35 cellular contexts compared by ENCODE assay signal in the genomic region with DNA sequence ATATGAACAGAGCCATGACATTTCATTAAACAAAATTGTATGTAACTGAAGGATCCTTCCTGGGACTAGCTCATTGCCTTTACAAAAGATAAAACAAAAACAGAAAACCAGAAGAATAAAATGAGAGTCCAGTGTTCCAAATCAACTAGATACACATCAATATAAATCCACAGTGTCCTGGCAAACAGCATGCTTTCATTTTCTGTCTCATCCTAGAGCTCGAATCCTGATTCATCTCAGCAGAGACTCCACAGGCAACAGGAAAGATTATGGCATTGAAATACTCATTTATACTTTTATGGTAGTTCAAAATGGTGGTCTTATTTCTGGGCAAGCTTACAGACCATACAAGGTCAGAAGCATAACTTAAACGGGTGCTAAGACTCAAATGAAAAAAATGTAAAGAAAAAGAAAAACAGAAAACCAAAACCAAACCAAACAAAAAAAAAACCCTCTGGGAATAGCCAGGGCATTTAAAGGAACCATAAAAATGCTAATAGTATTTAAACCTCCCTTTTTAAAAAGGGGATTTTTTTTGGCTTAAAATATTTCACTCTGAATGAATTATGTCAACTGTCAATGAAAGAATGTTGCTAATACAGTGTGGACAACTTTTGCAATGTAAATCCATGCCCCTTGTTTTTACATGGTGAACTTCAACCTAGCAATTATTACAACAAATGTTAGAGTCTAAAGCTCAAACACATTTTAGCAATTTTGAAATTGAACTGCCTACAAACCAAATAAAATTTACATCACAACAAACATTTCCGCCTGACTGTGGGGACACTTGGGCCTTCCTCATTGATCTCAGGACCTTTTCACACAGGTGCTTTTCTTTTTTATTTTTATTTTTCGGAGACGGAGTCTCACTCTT. TPM values are rescaled to one million over a fixed set of nuclear protein-coding genes. Genes with fewer than 3 reads are reported as not detected.
"Had no signal": no experiment of that assay in that cellular context is flagged by ENCODE, and none has a peak within 500 bp of the region (broad histone marks: within the 10 kb centered on the region; RNA-seq: fewer than 3 reads in every experiment).

No MANE protein-coding gene starts in this region.

- H3K4me2 ChIP-seq: smooth muscle cell had no signal

- H3K27ac Mint-ChIP-seq: activated naive CD8-positive, alpha-beta T cell; activated T-cell treated with anti-CD3 and anti-CD28 coated beads, Interleukin-2, amount 50 U/mL, for 72 hours; brain; effector memory CD8-positive, alpha-beta T cell; nephron; progenitor cell of endocrine pancreas; stimulated activated naive B cell treated with anti-CD40 and anti-IgM and Interleukin-4, amounts not matched to agents 10 μg/mL and 1 μg/mL and 100 μg/mL, for 72 hours; T-helper 2 cell treated with Interferon-gamma antibody and Interleukin-4, amounts not matched to agents 5 μg/mL and 100 μg/mL, for 36 hours had no signal

- H3K27me3 ChIP-seq: ascending aorta, cardiac muscle cell, foreskin keratinocyte, heart left ventricle, left lung, ovary, tibial nerve had no signal

- H3K4me1 Mint-ChIP-seq: brain, nephron had no signal

- H3K36me3 Mint-ChIP-seq: brain had no signal

- H3K27me3 Mint-ChIP-seq: activated naive CD8-positive, alpha-beta T cell; brain; effector memory CD8-positive, alpha-beta T cell; progenitor cell of endocrine pancreas; stimulated activated naive B cell treated with anti-CD40 and anti-IgM and Interleukin-4, amounts not matched to agents 10 μg/mL and 1 μg/mL and 100 μg/mL, for 72 hours had no signal

- H3K36me3 ChIP-seq: ascending aorta, cardiac muscle cell, heart left ventricle, left lung, ovary, tibial nerve had no signal

- H3K9me3 ChIP-seq: ascending aorta, heart left ventricle, ovary, tibial nerve had no signal

- ATAC-seq: activated T-cell treated with anti-CD3 and anti-CD28 coated beads, Interleukin-2, amount 50 U/mL, for 72 hours; effector memory CD8-positive, alpha-beta T cell; foreskin keratinocyte; heart left ventricle; left lung; stimulated activated naive B cell treated with anti-CD40 and anti-IgM and Interleukin-4, amounts not matched to agents 10 μg/mL and 1 μg/mL and 100 μg/mL, for 72 hours had no signal

- H3K4me3 ChIP-seq: ascending aorta, cardiac muscle cell, heart left ventricle, left lung, lung, ovary, smooth muscle cell, tibial nerve had no signal

- H3K4me3 Mint-ChIP-seq: activated naive CD8-positive, alpha-beta T cell; activated T-cell treated with anti-CD3 and anti-CD28 coated beads, Interleukin-2, amount 50 U/mL, for 72 hours; brain; effector memory CD8-positive, alpha-beta T cell; nephron; stimulated activated naive B cell treated with anti-CD40 and anti-IgM and Interleukin-4, amounts not matched to agents 10 μg/mL and 1 μg/mL and 100 μg/mL, for 72 hours; T-helper 2 cell treated with Interferon-gamma antibody and Interleukin-4, amounts not matched to agents 5 μg/mL and 100 μg/mL, for 36 hours had no signal

- DNase-seq: activated CD4-positive, alpha-beta T cell treated with anti-CD3 and anti-CD28 coated beads for 4 hours; activated CD4-positive, alpha-beta T cell treated with anti-CD3 and anti-CD28 coated beads, Interleukin-2, amount 50 U/mL, for 4 hours; activated CD4-positive, CD25-positive, alpha-beta regulatory T cell; activated effector memory CD4-positive, alpha-beta T cell treated with Interleukin-2 at 50 U/mL for 16 hours; activated naive CD4-positive, alpha-beta T cell treated with Interleukin-2 at 50 U/mL for 16 hours; activated T-cell treated with anti-CD3 and anti-CD28 coated beads for 4 hours; activated T-cell treated with anti-CD3 and anti-CD28 coated beads, Interleukin-2, amount 50 U/mL, for 72 hours; cerebellar nuclear complex; cortex of kidney; effector memory CD8-positive, alpha-beta T cell; foreskin keratinocyte; heart left ventricle; left lung; ovary; stimulated activated CD4-positive, alpha-beta T cell treated with anti-CD3 and anti-CD28 coated beads, Interleukin-1b, Interleukin-23, amount 100 ng/mL, for 48 hours; stimulated activated CD4-positive, alpha-beta T cell treated with anti-CD3 and anti-CD28 coated beads, Interleukin-4, amount 100 ng/mL, for 4 hours; stimulated activated naive B cell treated with anti-CD40 and anti-IgM and Interleukin-4, amounts not matched to agents 10 μg/mL and 1 μg/mL and 100 μg/mL, for 72 hours; T-helper 1 cell had no signal

- H3K27ac ChIP-seq: ascending aorta, cardiac muscle cell, foreskin keratinocyte, heart left ventricle, left lung, ovary, tibial nerve had no signal

- H3K4me1 ChIP-seq: ascending aorta, foreskin keratinocyte, heart left ventricle, left lung, tibial nerve had no signal

- FAIRE-seq: endothelial cell of umbilical vein had no signal

- H3K9me3 Mint-ChIP-seq: T-helper 2 cell treated with Interferon-gamma antibody and Interleukin-4, amounts not matched to agents 5 μg/mL and 100 μg/mL, for 36 hours had no signal

RNA-seq across cellular contexts. Expression of a gene that starts 57.9 kb away (rescaled TPM):
- total RNA-seq: ascending aorta, cardiac muscle cell, endothelial cell of umbilical vein, foreskin keratinocyte, heart left ventricle, kidney epithelial cell, left lung, lung, mucosa of gallbladder, ovary, progenitor cell of endocrine pancreas, renal cortical epithelial cell, smooth muscle cell, temporal lobe, tibial nerve, ureter had no signal
- polyA plus RNA-seq: cardiac muscle cell, endothelial cell of umbilical vein, esophagus, foreskin keratinocyte, heart left ventricle, lung, ovary, smooth muscle cell had no signal
